15 cellular contexts compared by ENCODE assay signal in the genomic region with DNA sequence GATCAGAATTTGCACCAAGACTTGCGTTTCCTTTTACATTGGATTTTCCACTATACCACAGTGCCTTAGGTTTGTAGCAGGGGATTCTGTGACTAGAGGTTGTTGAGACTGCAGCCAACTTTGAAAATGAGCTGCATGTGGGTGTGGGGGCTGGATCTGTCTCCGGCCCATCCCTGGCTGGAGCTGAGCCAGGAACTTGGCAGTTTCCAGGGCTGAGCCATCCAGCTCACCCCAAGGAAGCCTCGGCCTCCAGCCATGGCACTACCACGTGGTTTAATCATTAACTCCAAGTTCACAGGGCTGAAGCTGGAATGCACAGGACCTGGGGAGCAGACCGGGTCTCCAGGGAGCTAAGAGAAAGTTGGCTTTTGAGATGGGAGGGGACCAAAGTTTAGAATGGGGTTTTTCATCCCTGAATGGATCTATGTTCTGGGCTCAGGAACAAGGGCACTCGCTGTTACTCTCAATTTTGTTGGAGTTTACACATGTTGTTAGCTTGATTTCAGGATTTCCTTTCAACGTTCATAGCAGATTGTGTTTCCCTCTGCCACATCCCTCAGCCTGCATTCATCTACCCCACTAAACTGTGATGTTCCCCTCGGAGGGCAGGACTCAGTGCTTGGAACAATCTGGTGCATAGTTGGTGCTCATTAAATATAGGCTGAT. TPM values are rescaled to one million over a fixed set of nuclear protein-coding genes. Genes with fewer than 3 reads are reported as not detected.
A peak's percentile ranks its signal among the peaks of the same experiment; 100 is the strongest.
DNase-seq lines count a peak whose midpoint lies in the region; ATAC-seq, FAIRE-seq and TF ChIP-seq lines count a peak whose summit lies in the region.
"Had no signal": no experiment of that assay in that cellular context is flagged by ENCODE, and none has a peak within 500 bp of the region (broad histone marks: within the 10 kb centered on the region; RNA-seq: fewer than 3 reads in every experiment).

No MANE protein-coding gene starts in this region.

- ATAC-seq in pancreas, result peak; percentile 91 to 98 (median 97)
- ATAC-seq: stimulated activated memory B cell treated with anti-CD40 and anti-IgM and Interleukin-4, amounts not matched to agents 10 μg/mL and 1 μg/mL and 100 μg/mL, for 72 hours had no signal

- no peaks in the 10 kb centered on the region for H3K9me3 ChIP-seq in pancreas
- H3K9me3 ChIP-seq in uterus, result no peaks in the 10 kb centered on the region

- H3K4me3 Mint-ChIP-seq in immature natural killer cell, result no peak overlapping the region
- H3K4me3 Mint-ChIP-seq: stimulated activated memory B cell treated with anti-CD40 and anti-IgM and Interleukin-4, amounts not matched to agents 10 μg/mL and 1 μg/mL and 100 μg/mL, for 72 hours had no signal

- H3K27ac ChIP-seq in pancreas (no peak overlapping the region), uterus (no peak overlapping the region)

- H3K27me3 ChIP-seq in pancreas, result no peaks in the 10 kb centered on the region
- H3K27me3 ChIP-seq in uterus, result no peaks in the 10 kb centered on the region

- FAIRE-seq in pancreas (lab: Jason Lieb, UNC), result no peak
- FAIRE-seq: keratinocyte, TTC549 had no signal

- TF ChIP-seq POLR2A in uterus (IDR thresholded peaks at IDR 0.05), result no peak

- H3K4me1 Mint-ChIP-seq in immature natural killer cell, result no peaks in the 10 kb centered on the region

- no peak overlapping the region for H3K4me3 ChIP-seq in fibroblast of the aortic adventitia (ENCODE audit: low read depth, low read length)
- no peak overlapping the region for H3K4me3 ChIP-seq in pancreas
- H3K4me3 ChIP-seq in uterus, result no peak overlapping the region

- TF ChIP-seq CTCF in fibroblast of the aortic adventitia (IDR thresholded peaks at IDR 0.05; ENCODE audit: insufficient read depth, low read length) (no peak), pancreas (IDR thresholded peaks at IDR 0.05) (no peak), uterus (IDR thresholded peaks at IDR 0.05) (no peak)

- POLR2A ChIA-PET in HEK293T (lab: Yijun Ruan, JAX), result no interaction called here

- CTCF ChIA-PET in HEK293T (lab: Yijun Ruan, JAX), result interaction anchor here (0.6 kb wide), 1 partner anchor 137 kb away, joined by 3 read pairs; no protein-coding TSS in a partner anchor

- H3K9me3 Mint-ChIP-seq in immature natural killer cell, result peaks cover 0 to 2% (median 0%) of the 10 kb centered on the region in 6 donors
- H3K9me3 Mint-ChIP-seq: stimulated activated memory B cell treated with anti-CD40 and anti-IgM and Interleukin-4, amounts not matched to agents 10 μg/mL and 1 μg/mL and 100 μg/mL, for 72 hours had no signal

- 3 to 7% methylated on average over 8 of the region's 8 CpGs for WGBS in pancreas, 2 donors

- DNase-seq in DMS53 (lab: John Stamatoyannopoulos, UW) (peak; percentile 72), NCI-H69 (lab: John Stamatoyannopoulos, UW) (peak; percentile 6), fibroblast of the aortic adventitia (ENCODE audit: low read depth) (peak; percentile 44), pancreas (peak; percentile 73 to 89 (median 82)), uterus (no peak), immature natural killer cell (no peak), HEK293T (ENCODE audit: extremely low spot score) (no peak)
- no peak for DNase-seq in activated CD4-positive, CD25-positive, alpha-beta regulatory T cell (lab: John Stamatoyannopoulos, UW)
- DNase-seq: erythroblast; HCEC 1CT; NCI-H2171; stimulated activated CD4-positive, alpha-beta T cell treated with anti-CD3 and anti-CD28 coated beads, Interleukin-1b, Interleukin-23, amount 100 ng/mL, for 48 hours had no signal

- no peaks in the 10 kb centered on the region for H3K36me3 Mint-ChIP-seq in immature natural killer cell
- H3K36me3 Mint-ChIP-seq: stimulated activated memory B cell treated with anti-CD40 and anti-IgM and Interleukin-4, amounts not matched to agents 10 μg/mL and 1 μg/mL and 100 μg/mL, for 72 hours had no signal

- peaks cover 7 to 14% (median 8%) of the 10 kb centered on the region in 3 donors for H3K4me1 ChIP-seq in pancreas
- no peaks in the 10 kb centered on the region for H3K4me1 ChIP-seq in uterus

- H3K36me3 ChIP-seq in pancreas (no peaks in the 10 kb centered on the region), uterus (no peaks in the 10 kb centered on the region)

- H3K27me3 Mint-ChIP-seq in immature natural killer cell (ENCODE audit: low read depth in 3 of 3), result peaks cover 7 to 10% (median 8%) of the 10 kb centered on the region in 3 donors

- intact Hi-C loops in pancreas (cut with DNase I), result no loop called here
- intact Hi-C loops in uterus (cut with DNase I; ENCODE audit: low total_unique reads), result no loop called here

- no peak overlapping the region for H3K27ac Mint-ChIP-seq in immature natural killer cell
- H3K27ac Mint-ChIP-seq: stimulated activated memory B cell treated with anti-CD40 and anti-IgM and Interleukin-4, amounts not matched to agents 10 μg/mL and 1 μg/mL and 100 μg/mL, for 72 hours had no signal

TF ChIP-seq in HEK293T, 16 proteins besides CTCF, POLR2A, EP300 and RAD21:
- no peak for TF ChIP-seq ELF4 (IDR thresholded peaks at IDR 0.05)
- TF ChIP-seq SUZ12 (IDR thresholded peaks at IDR 0.05), result no peak
- TF ChIP-seq NFRKB (IDR thresholded peaks at IDR 0.05), result no peak
- no peak for TF ChIP-seq ARNT (IDR thresholded peaks at IDR 0.05)
- TF ChIP-seq FOXA1 (IDR thresholded peaks at IDR 0.05), result no peak
- TF ChIP-seq FOXK2 (IDR thresholded peaks at IDR 0.05), result no peak
- TF ChIP-seq ZNF384 (IDR thresholded peaks at IDR 0.05), result no peak
- TF ChIP-seq BHLHE40 (IDR thresholded peaks at IDR 0.05; ENCODE audit: borderline replicate concordance), result no peak
- TF ChIP-seq TARDBP (IDR thresholded peaks at IDR 0.05), result no peak
- TF ChIP-seq FOXM1 (IDR thresholded peaks at IDR 0.05; ENCODE audit: borderline replicate concordance), result no peak
- no peak for TF ChIP-seq HDGF (IDR thresholded peaks at IDR 0.05; ENCODE audit: borderline replicate concordance)
- TF ChIP-seq L3MBTL2 (conservative IDR thresholded peaks at IDR 0.05), result no peak
- TF ChIP-seq LEF1 (IDR thresholded peaks at IDR 0.05; ENCODE audit: borderline replicate concordance), result no peak
- TF ChIP-seq SP1 (IDR thresholded peaks at IDR 0.05), result no peak
- no peak for TF ChIP-seq CTBP1 (IDR thresholded peaks at IDR 0.05; ENCODE audit: borderline replicate concordance)
- TF ChIP-seq, protein P1, sequence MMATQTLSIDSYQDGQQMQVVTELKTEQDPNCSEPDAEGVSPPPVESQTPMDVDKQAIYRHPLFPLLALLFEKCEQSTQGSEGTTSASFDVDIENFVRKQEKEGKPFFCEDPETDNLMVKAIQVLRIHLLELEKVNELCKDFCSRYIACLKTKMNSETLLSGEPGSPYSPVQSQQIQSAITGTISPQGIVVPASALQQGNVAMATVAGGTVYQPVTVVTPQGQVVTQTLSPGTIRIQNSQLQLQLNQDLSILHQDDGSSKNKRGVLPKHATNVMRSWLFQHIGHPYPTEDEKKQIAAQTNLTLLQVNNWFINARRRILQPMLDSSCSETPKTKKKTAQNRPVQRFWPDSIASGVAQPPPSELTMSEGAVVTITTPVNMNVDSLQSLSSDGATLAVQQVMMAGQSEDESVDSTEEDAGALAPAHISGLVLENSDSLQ (IDR thresholded peaks at IDR 0.05), result no peak

RNA-seq across cellular contexts. Expression of a gene that starts 42.3 kb away (rescaled TPM):
- total RNA-seq in fibroblast of the aortic adventitia (ENCODE audit: low replicate concordance), result not detected in 2 replicates
- total RNA-seq in pancreas, result 10 to 100 TPM; 24.9 to 50.5 (median 29.5) TPM
- 10 to 100 TPM; 36.5 to 49.2 TPM for polyA plus RNA-seq in pancreas
- 1 to 10 TPM in 1 of 4 donors, under 1 TPM in 1, not detected in 2; 0.29 to 1.5 TPM for total RNA-seq in uterus
- polyA plus RNA-seq in immature natural killer cell, result not detected
- polyA plus RNA-seq: keratinocyte had no signal

Comparison
In these comparisons a context has a peak if more than half of its experiments do, and no peak if none do; other contexts are left out.
1. DNase-seq: peak in DMS53 (single experiment), NCI-H69 (single experiment), fibroblast of the aortic adventitia (single experiment) and pancreas (6 of 6); none in uterus (0 of 2), immature natural killer cell (0 of 3), activated CD4-positive, CD25-positive, alpha-beta regulatory T cell (0 of 4) and HEK293T (single experiment).
2. RNA of a gene that starts 42.3 kb away (total RNA-seq): 24.9 to 50.5 TPM in pancreas; 0.29 to 1.5 TPM in uterus and not detected in fibroblast of the aortic adventitia; every median in the first group is over 10 times any median in the second.